In genomic region chr1:153944005-153944821, GRCh38 we compare ENCODE assay signal across 8 cellular contexts. TPM values are rescaled to one million over a fixed set of nuclear protein-coding genes. Genes with fewer than 3 reads are reported as not detected.
A peak's percentile ranks its signal among the peaks of the same experiment; 100 is the strongest.
DNase-seq lines count a peak whose midpoint lies in the region; TF ChIP-seq lines count a peak whose summit lies in the region.

No MANE protein-coding gene starts in this region.

- H3K4me1 Mint-ChIP-seq in CD4-positive, alpha-beta memory T cell, result peaks cover 23 to 55% (median 35%) of the 10 kb centered on the region in 4 donors
- H3K4me1 Mint-ChIP-seq in chondrocyte (ENCODE audit: low read depth) (peaks cover 17% of the 10 kb centered on the region), neural crest cell (peaks cover 17% of the 10 kb centered on the region)

- H3K9me3 Mint-ChIP-seq in CD4-positive, alpha-beta memory T cell, result peaks cover 0 to 4% (median 0%) of the 10 kb centered on the region in 8 donors
- no peaks in the 10 kb centered on the region for H3K9me3 Mint-ChIP-seq in chondrocyte (ENCODE audit: low read depth)
- no peaks in the 10 kb centered on the region for H3K9me3 Mint-ChIP-seq in neural crest cell

- H2AFZ ChIP-seq in Loucy (ENCODE audit: low read length), result no peak overlapping the region

- peaks cover 37% of the 10 kb centered on the region for H3K79me2 ChIP-seq in Loucy (ENCODE audit: insufficient read depth, low read length)

- peaks cover 0 to 4% of the 10 kb centered on the region in 2 donors for H3K27me3 Mint-ChIP-seq in CD4-positive, alpha-beta memory T cell
- H3K27me3 Mint-ChIP-seq in chondrocyte (ENCODE audit: low read depth) (no peaks in the 10 kb centered on the region), neural crest cell (ENCODE audit: low read depth) (no peaks in the 10 kb centered on the region)

- no peaks in the 10 kb centered on the region for H3K9me2 ChIP-seq in Loucy (replicated peaks; ENCODE audit: low read depth, low read length)

- peaks cover 55% of the 10 kb centered on the region for H3K36me3 ChIP-seq in CD4-positive, alpha-beta memory T cell (ENCODE audit: insufficient read depth, low read length)
- H3K36me3 ChIP-seq in Loucy (ENCODE audit: insufficient read depth, low read length), result peaks cover 52% of the 10 kb centered on the region; the same call in 1 of the 2 replicates

- H3K4me1 ChIP-seq in CD4-positive, alpha-beta memory T cell (ENCODE audit: insufficient read depth, low read length), result peaks cover 35% of the 10 kb centered on the region
- peaks cover 21% of the 10 kb centered on the region for H3K4me1 ChIP-seq in Loucy (ENCODE audit: insufficient read depth, low read length, poor library complexity, severe bottlenecking)

- CTCF ChIA-PET in CD4-positive, alpha-beta memory T cell (lab: Charles Lee; ENCODE audit: partially characterized antibody), result interaction anchor here (0.7 to 4.8 kb wide), 12 partner anchors 13 to 146 kb away, joined by 3 to 69 read pairs (median 15); partner anchors contain the start of genes CREB3L4, CRTC2, GATAD2B and JTB

- peak overlapping the region; percentile 89 to 99 (median 96) for H3K4me3 Mint-ChIP-seq in CD4-positive, alpha-beta memory T cell
- H3K4me3 Mint-ChIP-seq in chondrocyte (ENCODE audit: unreplicated experiment) (no peak overlapping the region), neural crest cell (peak overlapping the region; percentile 90)

- no peaks in the 10 kb centered on the region for H3K9me3 ChIP-seq in CD4-positive, alpha-beta memory T cell (ENCODE audit: control insufficient read depth in 1 of 2, low read length in 2 of 2)
- H3K9me3 ChIP-seq in Loucy (ENCODE audit: insufficient read depth, low read depth, low read length), result no peaks in the 10 kb centered on the region

- H3K4me2 ChIP-seq in Loucy (ENCODE audit: low read depth, low read length, poor library complexity, severe bottlenecking), result peak overlapping the region; percentile 91

- no peaks in the 10 kb centered on the region for H3F3A ChIP-seq in Loucy (ENCODE audit: low read depth)

- H3K9ac ChIP-seq in Loucy (ENCODE audit: low read depth, low read length, poor library complexity, severe bottlenecking), result peak overlapping the region; percentile 91

- POLR2A ChIA-PET in CD4-positive, alpha-beta memory T cell (lab: Charles Lee; ENCODE audit: partially characterized antibody), result interaction anchor here (0.5 to 13.0 kb wide), 17 partner anchors 13 to 202 kb away, joined by 3 to 298 read pairs (median 13); partner anchors contain the start of genes CREB3L4, CRTC2, GATAD2B and JTB

- intact Hi-C loops in CD4-positive, alpha-beta memory T cell (cut with micrococcal nuclease), result no loop called here

- H3K27ac Mint-ChIP-seq in CD4-positive, alpha-beta memory T cell, result peak overlapping the region; percentile 96 to 98 (median 98)
- H3K27ac Mint-ChIP-seq in chondrocyte (ENCODE audit: unreplicated experiment), result peak overlapping the region; percentile 71
- no peak overlapping the region for H3K27ac Mint-ChIP-seq in neural crest cell (ENCODE audit: unreplicated experiment)

- H4K20me1 ChIP-seq in Loucy (ENCODE audit: insufficient read depth, low read length, poor library complexity, severe bottlenecking), result peaks cover 23% of the 10 kb centered on the region

- peak overlapping the region; percentile 83 for H3K27ac ChIP-seq in CD4-positive, alpha-beta memory T cell (ENCODE audit: low read depth, low read length)

- no peaks in the 10 kb centered on the region for H3K27me3 ChIP-seq in CD4-positive, alpha-beta memory T cell (ENCODE audit: insufficient read depth, low read length)
- H3K27me3 ChIP-seq in Loucy (ENCODE audit: insufficient read depth, low read length, poor library complexity, severe bottlenecking), result no peaks in the 10 kb centered on the region

- TF ChIP-seq CTCF in Loucy (conservative IDR thresholded peaks at IDR 0.05; ENCODE audit: low read length) (no peak), chondrocyte (IDR thresholded peaks at IDR 0.05) (no peak), neural crest cell (conservative IDR thresholded peaks at IDR 0.05) (no peak)

- DNase-seq in CD4-positive, alpha-beta memory T cell, result peak in 1 of 5 donors; percentile 64
- DNase-seq in chondrocyte (ENCODE audit: low spot score) (no peak), neural crest cell (ENCODE audit: low read depth, low spot score) (no peak), DMS53 (lab: John Stamatoyannopoulos, UW) (no peak), UCSD-AML1 (lab: John Stamatoyannopoulos, UW; ENCODE audit: unreplicated experiment) (no peak), OCI-M2 (lab: John Stamatoyannopoulos, UW; ENCODE audit: unreplicated experiment) (no peak)
- DNase-seq in stimulated activated CD4-positive, alpha-beta T cell treated with anti-CD3 and anti-CD28 coated beads, Interleukin-1b, Interleukin-23, amount 100 ng/mL, for 48 hours, result no peak

- peaks cover 34 to 70% of the 10 kb centered on the region in 2 donors for H3K36me3 Mint-ChIP-seq in CD4-positive, alpha-beta memory T cell
- H3K36me3 Mint-ChIP-seq in chondrocyte (ENCODE audit: low read depth) (peaks cover 20% of the 10 kb centered on the region), neural crest cell (ENCODE audit: low read depth) (peaks cover 3% of the 10 kb centered on the region)

- H3K4me3 ChIP-seq in CD4-positive, alpha-beta memory T cell (ENCODE audit: low read length in 2 of 2), result peak overlapping the region; percentile 47 to 72
- peak overlapping the region; percentile 85 for H3K4me3 ChIP-seq in Loucy (ENCODE audit: low read length, poor library complexity, severe bottlenecking)

RNA-seq across cellular contexts. Expression of gene DENND4B, which starts 2.3 kb away (rescaled TPM):
- 100 to 1,000 TPM; 211 to 216 TPM for total RNA-seq in CD4-positive, alpha-beta memory T cell
- 10 to 100 TPM in 1 of 2 donors, 1 to 10 TPM in 1; 6.9 to 34.0 TPM for polyA plus RNA-seq in CD4-positive, alpha-beta memory T cell
- total RNA-seq in chondrocyte, result 32.1 to 36.7 TPM (median 36.2 TPM) in 3 replicates
- 71.6 and 75.2 TPM in 2 replicates for total RNA-seq in neural crest cell

RNA-seq across cellular contexts. Expression of gene CRTC2, which starts 14.2 kb away (rescaled TPM):
- total RNA-seq in CD4-positive, alpha-beta memory T cell, result 100 to 1,000 TPM; 112 to 113 TPM
- polyA plus RNA-seq in CD4-positive, alpha-beta memory T cell, result 10 to 100 TPM; 12.3 to 54.3 TPM
- total RNA-seq in chondrocyte (24.2 to 32.5 TPM (median 30.9 TPM) in 3 replicates), neural crest cell (34.1 and 34.7 TPM in 2 replicates)

RNA-seq across cellular contexts. Expression of gene SLC39A1, which starts 19.1 kb away (rescaled TPM):
- 10 to 100 TPM; 21.6 to 21.9 TPM for total RNA-seq in CD4-positive, alpha-beta memory T cell
- polyA plus RNA-seq in CD4-positive, alpha-beta memory T cell, result 10 to 100 TPM; 36.3 to 47.3 TPM
- total RNA-seq in chondrocyte (83.5 to 87.8 TPM (median 85.6 TPM) in 3 replicates), neural crest cell (107 and 113 TPM in 2 replicates)

RNA-seq across cellular contexts. Expression of gene GATAD2B, which starts 21.4 kb away (rescaled TPM):
- 100 to 1,000 TPM in 1 of 2 experiments, 10 to 100 TPM in 1; 97.0 to 104 TPM for total RNA-seq in CD4-positive, alpha-beta memory T cell
- polyA plus RNA-seq in CD4-positive, alpha-beta memory T cell, result 1 to 10 TPM; 1.8 to 5.7 TPM
- total RNA-seq in chondrocyte, result 46.4 to 48.1 TPM (median 47.0 TPM) in 3 replicates
- 49.7 and 52.5 TPM in 2 replicates for total RNA-seq in neural crest cell

RNA-seq across cellular contexts. Expression of gene CREB3L4, which starts 23.5 kb away (rescaled TPM):
- total RNA-seq in CD4-positive, alpha-beta memory T cell, result 1 to 10 TPM; 7.4 to 9.8 TPM
- 1 to 10 TPM; 1.2 to 5.2 TPM for polyA plus RNA-seq in CD4-positive, alpha-beta memory T cell
- total RNA-seq in chondrocyte (3.7 to 6.6 TPM (median 4.4 TPM) in 3 replicates), neural crest cell (18.2 and 20.0 TPM in 2 replicates)
